26 cellular contexts compared by ENCODE assay signal in the genomic region with DNA sequence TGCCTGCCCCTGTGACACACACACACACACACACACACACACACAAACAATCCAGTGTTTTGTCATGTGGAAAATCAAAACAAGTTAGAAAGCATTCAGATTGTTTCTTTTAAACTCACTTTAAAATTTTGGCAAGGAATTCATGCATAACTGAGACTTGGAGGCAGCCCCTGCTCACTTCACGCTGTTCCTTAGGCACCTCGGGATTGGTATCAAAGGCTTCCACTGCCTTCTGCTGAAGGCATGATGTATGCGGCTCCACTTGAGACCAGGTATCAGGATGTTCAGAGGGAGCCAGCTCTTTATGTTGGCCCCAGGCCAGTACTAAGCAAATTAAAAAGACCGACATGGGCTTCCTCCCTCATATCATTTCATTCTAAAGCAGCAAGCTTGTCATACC.
"Had no signal": no experiment of that assay in that cellular context is flagged by ENCODE, and none has a peak within 500 bp of the region (broad histone marks: within the 10 kb centered on the region; RNA-seq: fewer than 3 reads in every experiment).

No MANE protein-coding gene starts in this region.

- H3K9ac ChIP-seq: neural progenitor cell, parathyroid adenoma had no signal

- H3K27me3 Mint-ChIP-seq: dendritic cell treated with granulocyte-macrophage colony-stimulating factor and Interleukin-4, amounts not matched to agents 40 ng/mL and 50 ng/mL, for 4 days; memory B cell; stimulated activated memory B cell treated with anti-CD40 and anti-IgM and Interleukin-4, amounts not matched to agents 10 μg/mL and 1 μg/mL and 100 μg/mL, for 72 hours had no signal

- H3K9me3 ChIP-seq: colonic mucosa, lower lobe of right lung, prostate gland, thoracic aorta, transverse colon, upper lobe of right lung, uterus had no signal

- H3K4me1 Mint-ChIP-seq: memory B cell; natural killer cell; neural progenitor cell; stimulated activated memory B cell treated with anti-CD40 and anti-IgM and Interleukin-4, amounts not matched to agents 10 μg/mL and 1 μg/mL and 100 μg/mL, for 72 hours had no signal

- H3K4me1 ChIP-seq: colonic mucosa, esophagus muscularis mucosa, heart right ventricle, lower lobe of right lung, neural progenitor cell, parathyroid adenoma, prostate gland, right atrium auricular region, spleen, transverse colon, upper lobe of right lung, uterus had no signal

- H3K27ac Mint-ChIP-seq: dendritic cell treated with granulocyte-macrophage colony-stimulating factor and Interleukin-4, amounts not matched to agents 40 ng/mL and 50 ng/mL, for 4 days; memory B cell; natural killer cell; neural progenitor cell; stimulated activated memory B cell treated with anti-CD40 and anti-IgM and Interleukin-4, amounts not matched to agents 10 μg/mL and 1 μg/mL and 100 μg/mL, for 72 hours had no signal

- H3K4me3 ChIP-seq: colonic mucosa, esophagus muscularis mucosa, heart right ventricle, lower lobe of right lung, neural progenitor cell, prostate gland, right atrium auricular region, skin epidermis, spleen, thoracic aorta, transverse colon, upper lobe of right lung, uterus had no signal

- DNase-seq: colonic mucosa; effector CD8-positive, alpha-beta T cell; foreskin melanocyte; glutamatergic neuron; heart right ventricle; hippocampal formation; left colon; left ventricle myocardium superior; lower lobe of right lung; natural killer cell; spleen; stimulated activated CD4-positive, alpha-beta T cell treated with anti-CD3 and anti-CD28 coated beads, Interleukin-4, amount 100 ng/mL, for 4 hours; stimulated activated naive CD8-positive, alpha-beta T cell treated with anti-CD3 and anti-CD28 coated beads, Interleukin-15, Interleukin-2, amounts not matched to agents 100 U/mL and 50 U/mL, for 24 hours; transverse colon; upper lobe of right lung; uterus had no signal

- H3K27me3 ChIP-seq: colonic mucosa, esophagus muscularis mucosa, heart right ventricle, neural progenitor cell, right atrium auricular region, spleen, transverse colon, upper lobe of right lung, uterus had no signal

- H3K9me3 Mint-ChIP-seq: dendritic cell treated with granulocyte-macrophage colony-stimulating factor and Interleukin-4, amounts not matched to agents 40 ng/mL and 50 ng/mL, for 4 days; neural progenitor cell had no signal

- H3K36me3 Mint-ChIP-seq: memory B cell; natural killer cell; neural progenitor cell; stimulated activated memory B cell treated with anti-CD40 and anti-IgM and Interleukin-4, amounts not matched to agents 10 μg/mL and 1 μg/mL and 100 μg/mL, for 72 hours had no signal

- H3K36me3 ChIP-seq: colonic mucosa, esophagus muscularis mucosa, heart right ventricle, lower lobe of right lung, neural progenitor cell, prostate gland, right atrium auricular region, spleen, thoracic aorta, transverse colon, upper lobe of right lung, uterus had no signal

- H3K27ac ChIP-seq: colonic mucosa, esophagus muscularis mucosa, heart right ventricle, lower lobe of right lung, neural progenitor cell, parathyroid adenoma, prostate gland, right atrium auricular region, skin epidermis, spleen, thoracic aorta, transverse colon, upper lobe of right lung, uterus had no signal

- H3K4me3 Mint-ChIP-seq: dendritic cell treated with granulocyte-macrophage colony-stimulating factor and Interleukin-4, amounts not matched to agents 40 ng/mL and 50 ng/mL, for 4 days; memory B cell; natural killer cell; neural progenitor cell; stimulated activated memory B cell treated with anti-CD40 and anti-IgM and Interleukin-4, amounts not matched to agents 10 μg/mL and 1 μg/mL and 100 μg/mL, for 72 hours had no signal
